ENCODE assay signal across 9 cellular contexts in genomic region chr2:8152392-8153257, GRCh38.
DNase-seq lines count a peak whose midpoint lies in the region; ATAC-seq lines count a peak whose summit lies in the region.
"Had no signal": no experiment of that assay in that cellular context is flagged by ENCODE, and none has a peak within 500 bp of the region (broad histone marks: within the 10 kb centered on the region; RNA-seq: fewer than 3 reads in every experiment).

No MANE protein-coding gene starts in this region.

- DNase-seq in CD1c-positive myeloid dendritic cell (ENCODE audit: extremely low spot score), result peak; percentile 28
- DNase-seq in NOMO-1 treated with dmso at 0.1 percent for 144 hours (lab: John Stamatoyannopoulos, UW; ENCODE audit: unreplicated experiment), result peak; percentile 65
- no peak for DNase-seq in NCI-H345 (lab: John Stamatoyannopoulos, UW)
- DNase-seq in activated T-cell treated with anti-CD3 and anti-CD28 coated beads, Interleukin-2, amount 50 U/mL, for 48 hours, result no peak
- DNase-seq in HT-29 (ENCODE audit: low spot score), result no peak
- DNase-seq in T1000 (lab: John Stamatoyannopoulos, UW), result no peak
- DNase-seq: spleen had no signal

- ATAC-seq in GM19324 (IDR thresholded peaks at IDR 0.05; ENCODE audit: low FRiP score, unreplicated experiment) (peak; percentile 86), HG02970 (IDR thresholded peaks at IDR 0.05; ENCODE audit: low FRiP score, unreplicated experiment) (peak; percentile 85)

Comparison
In these comparisons a context has a peak if more than half of its experiments do, and no peak if none do; other contexts are left out.
1. DNase-seq: peak in CD1c-positive myeloid dendritic cell (single experiment) and NOMO-1 treated with dmso at 0.1 percent for 144 hours (single experiment); none in NCI-H345 (single experiment), activated T-cell treated with anti-CD3 and anti-CD28 coated beads, Interleukin-2, amount 50 U/mL, for 48 hours (0 of 2), HT-29 (single experiment) and T1000 (single experiment).